Comparison of ENCODE assay signal across 12 cellular contexts in the genomic region with DNA sequence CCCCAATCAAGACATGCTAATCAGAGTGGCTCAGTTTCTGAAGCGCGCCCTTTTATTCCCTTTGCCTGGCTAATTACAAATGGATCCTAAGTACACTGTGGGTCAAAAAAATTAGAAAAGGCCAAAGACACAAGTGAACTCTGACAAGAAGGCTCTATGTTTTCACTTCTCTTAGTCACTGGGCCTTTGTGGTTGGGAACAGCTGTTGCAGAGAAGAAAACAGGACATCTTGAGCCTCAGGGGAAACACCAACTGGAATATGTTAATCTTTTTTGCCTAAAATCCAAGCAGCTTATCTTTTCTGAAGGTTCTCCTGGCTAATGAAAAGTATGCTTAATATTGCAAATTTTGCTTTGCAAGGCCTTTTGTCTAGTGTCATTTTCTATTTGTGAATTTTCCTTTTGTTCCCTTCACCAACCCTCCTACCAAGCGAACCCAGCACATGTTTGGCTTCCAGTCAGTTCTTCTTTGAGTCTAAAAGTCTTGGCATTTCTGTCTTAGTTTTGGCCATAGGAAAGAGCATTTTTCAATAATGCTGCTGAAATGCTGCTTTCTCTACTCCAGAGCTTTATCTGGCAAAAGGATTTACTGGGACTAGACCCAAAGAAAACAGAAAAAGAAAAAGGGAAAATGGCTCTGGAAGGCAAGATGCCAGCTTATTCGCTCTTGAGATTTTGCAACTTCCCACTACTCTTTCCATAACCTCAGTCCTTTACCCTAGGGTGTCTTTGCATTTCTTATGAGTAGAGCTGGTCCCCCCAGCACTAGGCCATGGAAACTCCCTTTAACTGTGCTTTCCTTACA.
DNase-seq lines count a peak whose midpoint lies in the region; TF ChIP-seq lines count a peak whose summit lies in the region.
"Had no signal": no experiment of that assay in that cellular context is flagged by ENCODE, and none has a peak within 500 bp of the region (broad histone marks: within the 10 kb centered on the region; RNA-seq: fewer than 3 reads in every experiment).

No MANE protein-coding gene starts in this region.

- H2AFZ ChIP-seq in mammary epithelial cell (ENCODE audit: low read depth, low read length): no peak overlapping the region

- no peaks in the 10 kb centered on the region for H3K4me1 ChIP-seq in mammary epithelial cell (ENCODE audit: insufficient read depth, low read length)
- H3K4me1 ChIP-seq: upper lobe of right lung had no signal

- no peaks in the 10 kb centered on the region for H3K27me3 ChIP-seq in mammary epithelial cell (ENCODE audit: insufficient read depth, low read length)
- H3K27me3 ChIP-seq: upper lobe of right lung had no signal

- peaks cover 28% of the 10 kb centered on the region for H3K9me3 ChIP-seq in mammary epithelial cell (replicated peaks; ENCODE audit: insufficient read depth, low read length)
- H3K9me3 ChIP-seq: upper lobe of right lung had no signal

- H3K27ac Mint-ChIP-seq in MCF 10A (ENCODE audit: low read depth, unreplicated experiment) (peak overlapping the region; percentile 71), nephron (peak overlapping the region; percentile 94 to 99 (median 96))
- H3K27ac Mint-ChIP-seq: effector memory CD8-positive, alpha-beta T cell had no signal

- CTCF ChIA-PET in MCF 10A (lab: Yijun Ruan, JAX) (interaction anchor here (0.7 to 1.1 kb wide), 3 partner anchors 85 to 443 kb away, joined by 3 read pairs; a partner anchor contains a TSS), mammary epithelial cell (lab: Charles Lee; ENCODE audit: low non-redundant PET) (no interaction called here)

- POLR2A ChIA-PET in MCF 10A (lab: Yijun Ruan, JAX): interaction anchor here (0.7 to 1.7 kb wide), 8 partner anchors 10 to 131 kb away, joined by 3 to 11 read pairs (median 4); no protein-coding TSS in a partner anchor

- peaks cover 12% of the 10 kb centered on the region for H3K9me3 Mint-ChIP-seq in MCF 10A (ENCODE audit: unreplicated experiment)
- peaks cover 26% of the 10 kb centered on the region for H3K9me3 Mint-ChIP-seq in nephron

- no peak overlapping the region for H3K27ac ChIP-seq in mammary epithelial cell (ENCODE audit: insufficient read depth, low read depth, low read length)
- H3K27ac ChIP-seq: upper lobe of right lung had no signal

- no peaks in the 10 kb centered on the region for H4K20me1 ChIP-seq in mammary epithelial cell (ENCODE audit: insufficient read depth, low read length)

- no peak overlapping the region for H3K4me2 ChIP-seq in mammary epithelial cell (ENCODE audit: insufficient read depth, low read depth, low read length)

- no peaks in the 10 kb centered on the region for H3K36me3 ChIP-seq in mammary epithelial cell (ENCODE audit: insufficient read depth, low read length)
- H3K36me3 ChIP-seq: upper lobe of right lung had no signal

- DNase-seq in MCF 10A (ENCODE audit: unreplicated experiment) (peak; percentile 30), mammary epithelial cell (no peak), fibroblast of pulmonary artery (ENCODE audit: low read depth) (peak; percentile 83), NCI-H510A treated with DMSO at 0.1 percent for 48 hours (lab: John Stamatoyannopoulos, UW) (no peak), NCI-H2029 treated with DMSO at 0.1 percent for 48 hours (lab: John Stamatoyannopoulos, UW) (no peak), AG20443 (ENCODE audit: low spot score) (no peak)
- DNase-seq in activated naive CD4-positive, alpha-beta T cell treated with anti-CD3 and anti-CD28 coated beads, Interleukin-2, amount 50 U/mL, for 16 hours: no peak
- DNase-seq: activated CD4-positive, alpha-beta T cell treated with anti-CD3 and anti-CD28 coated beads for 48 hours; activated naive CD4-positive, alpha-beta T cell treated with Interleukin-2 at 50 U/mL for 16 hours; effector memory CD8-positive, alpha-beta T cell; upper lobe of right lung had no signal

- dilution Hi-C loops in mammary epithelial cell (cut with HindIII; ENCODE audit: low sequenced_read_pairs): no loop called here

- BruUV-seq in MCF 10A (replicated peaks; lab: Mats Ljungman, UMichigan) (no TSS peak), mammary epithelial cell (replicated peaks; lab: Mats Ljungman, UMichigan) (no TSS peak)

- in situ Hi-C loops in mammary epithelial cell (cut with MboI; ENCODE audit: low sequenced_read_pairs in 2 of 2): no loop called here

- intact Hi-C loops in MCF 10A (cut with micrococcal nuclease): no loop called here
- intact Hi-C loops in mammary epithelial cell (cut with micrococcal nuclease): no loop called here

- 33% methylated on average over 4 of the region's 4 CpGs for WGBS in mammary epithelial cell (ENCODE audit: low coverage, missing lambda C conversion rate)

- H3K4me1 Mint-ChIP-seq in MCF 10A (ENCODE audit: insufficient read depth, unreplicated experiment) (peaks cover 25% of the 10 kb centered on the region), nephron (peaks cover 45% of the 10 kb centered on the region)

- H3K79me2 ChIP-seq in mammary epithelial cell (ENCODE audit: insufficient read depth, low read length): no peaks in the 10 kb centered on the region

- H3K9ac ChIP-seq in mammary epithelial cell (ENCODE audit: insufficient read depth, low read length): no peak overlapping the region

- no peak for TF ChIP-seq CTCF in MCF 10A (IDR thresholded peaks at IDR 0.05; ENCODE audit: unreplicated experiment)
- TF ChIP-seq CTCF in mammary epithelial cell (conservative IDR thresholded peaks at IDR 0.05 in 1 of 2, IDR thresholded peaks at IDR 0.05 in 1 of 2; ENCODE audit: extremely low read depth in 1 of 2, insufficient read depth in 1 of 2, low read depth in 1 of 2, low read length in 2 of 2): no peak
- no peak for TF ChIP-seq CTCF in fibroblast of pulmonary artery (IDR thresholded peaks at IDR 0.05; ENCODE audit: low read length, missing control alignments)
- no peak for TF ChIP-seq CTCF in nephron (IDR thresholded peaks at IDR 0.05; ENCODE audit: unreplicated experiment in 3 of 3)

- H3K4me3 Mint-ChIP-seq in MCF 10A (ENCODE audit: unreplicated experiment) (peak overlapping the region; percentile 4), nephron (peak overlapping the region in 1 of 3 experiments; percentile 16)
- H3K4me3 Mint-ChIP-seq: effector memory CD8-positive, alpha-beta T cell had no signal

- H3K4me3 ChIP-seq in mammary epithelial cell (replicated peaks in 1 of 3; ENCODE audit: insufficient read depth in 1 of 3, low read depth in 2 of 3, low read length in 3 of 3) (no peak overlapping the region), fibroblast of pulmonary artery (replicated peaks; ENCODE audit: low read depth, low read length) (no peak overlapping the region)
- H3K4me3 ChIP-seq: upper lobe of right lung had no signal

- H3K36me3 Mint-ChIP-seq in MCF 10A (ENCODE audit: insufficient read depth, unreplicated experiment) (no peaks in the 10 kb centered on the region), nephron (ENCODE audit: low read depth) (peaks cover 3% of the 10 kb centered on the region)

- H3K27me3 Mint-ChIP-seq in MCF 10A (ENCODE audit: insufficient read depth, unreplicated experiment) (no peaks in the 10 kb centered on the region), nephron (ENCODE audit: low read depth) (no peaks in the 10 kb centered on the region)
- H3K27me3 Mint-ChIP-seq: effector memory CD8-positive, alpha-beta T cell had no signal

Comparison
In these comparisons a context has a peak if more than half of its experiments do, and no peak if none do; other contexts are left out.
1. DNase-seq: peak in MCF 10A (single experiment) and fibroblast of pulmonary artery (single experiment); none in mammary epithelial cell (single experiment), NCI-H510A treated with DMSO at 0.1 percent for 48 hours (single experiment), activated naive CD4-positive, alpha-beta T cell treated with anti-CD3 and anti-CD28 coated beads, Interleukin-2, amount 50 U/mL, for 16 hours (single experiment), NCI-H2029 treated with DMSO at 0.1 percent for 48 hours (single experiment) and AG20443 (single experiment).